Comparison of ENCODE assay signal across 14 cellular contexts in genomic region chr14:86961106-86961716, GRCh38.
A peak's percentile ranks its signal among the peaks of the same experiment; 100 is the strongest.
DNase-seq lines count a peak whose midpoint lies in the region; ATAC-seq and TF ChIP-seq lines count a peak whose summit lies in the region.
"Had no signal": no experiment of that assay in that cellular context is flagged by ENCODE, and none has a peak within 500 bp of the region (broad histone marks: within the 10 kb centered on the region; RNA-seq: fewer than 3 reads in every experiment).

No MANE protein-coding gene starts in this region.

- H3K4me3 ChIP-seq in AG10803 (ENCODE audit: low read length) (no peak overlapping the region), heart right ventricle (no peak overlapping the region)

- 42 to 43% methylated on average over 2 of the region's 2 CpGs for WGBS in heart right ventricle, 2 donors

- H3K27me3 ChIP-seq in heart right ventricle = no peaks in the 10 kb centered on the region

- no peaks in the 10 kb centered on the region for H3K36me3 ChIP-seq in heart right ventricle

- no peak overlapping the region for H3K4me3 Mint-ChIP-seq in endothelial cell (ENCODE audit: unreplicated experiment)
- H3K4me3 Mint-ChIP-seq: stimulated activated naive CD8-positive, alpha-beta T cell treated with anti-CD3 and anti-CD28 coated beads, Interleukin-15, amount 100 ng/mL, for 72 hours had no signal

- H3K27ac Mint-ChIP-seq in endothelial cell (ENCODE audit: unreplicated experiment) = no peak overlapping the region
- H3K27ac Mint-ChIP-seq: stimulated activated naive CD8-positive, alpha-beta T cell treated with anti-CD3 and anti-CD28 coated beads, Interleukin-15, amount 100 ng/mL, for 72 hours had no signal

- TF ChIP-seq CTCF in AG10803 (conservative IDR thresholded peaks at IDR 0.05; ENCODE audit: low read length) (peak; percentile 55), endothelial cell (IDR thresholded peaks at IDR 0.05; ENCODE audit: unreplicated experiment) (peak; percentile 75), heart right ventricle (IDR thresholded peaks at IDR 0.05) (peak in 3 of 9 donors; percentile 16 to 34 (median 20))

- ATAC-seq in GM18870 (IDR thresholded peaks at IDR 0.05; ENCODE audit: unreplicated experiment) (peak; percentile 64), heart right ventricle (no peak)
- ATAC-seq: sciatic nerve; stimulated activated naive CD8-positive, alpha-beta T cell treated with anti-CD3 and anti-CD28 coated beads, Interleukin-15, amount 100 ng/mL, for 72 hours had no signal

- H3K9me3 Mint-ChIP-seq in endothelial cell (ENCODE audit: unreplicated experiment) = no peaks in the 10 kb centered on the region

- DNase-seq in AG10803 (ENCODE audit: low read depth) = peak; percentile 8
- peak; percentile 1 for DNase-seq in LHCN-M2 (ENCODE audit: low read depth)
- DNase-seq in endothelial cell (ENCODE audit: low spot score) = peak; percentile 21
- DNase-seq in NCI-H2227 (lab: John Stamatoyannopoulos, UW; ENCODE audit: unreplicated experiment) = no peak
- no peak for DNase-seq in hippocampal formation (lab: John Stamatoyannopoulos, UW)
- DNase-seq in heart right ventricle = no peak
- DNase-seq in NCI-H524 treated with DMSO at 0.1 percent for 48 hours (lab: John Stamatoyannopoulos, UW) = no peak
- DNase-seq: activated CD4-positive, CD25-positive, alpha-beta regulatory T cell treated with anti-CD3 and anti-CD28 coated beads, Interleukin-2, amount 50 U/mL, for 72 hours; aorta; GOT3; NCI-H187 treated with DMSO at 0.1 percent for 48 hours; stimulated activated naive CD8-positive, alpha-beta T cell treated with anti-CD3 and anti-CD28 coated beads, Interleukin-15, amount 100 ng/mL, for 72 hours had no signal

- H3K4me1 Mint-ChIP-seq in endothelial cell (ENCODE audit: unreplicated experiment) = no peaks in the 10 kb centered on the region
- H3K4me1 Mint-ChIP-seq: stimulated activated naive CD8-positive, alpha-beta T cell treated with anti-CD3 and anti-CD28 coated beads, Interleukin-15, amount 100 ng/mL, for 72 hours had no signal

- H3K9me3 ChIP-seq in heart right ventricle = peaks cover 0 to 33% (median 6%) of the 10 kb centered on the region in 11 donors

- no peaks in the 10 kb centered on the region for H3K36me3 Mint-ChIP-seq in endothelial cell (ENCODE audit: low read depth, unreplicated experiment)

- H3K27ac ChIP-seq in heart right ventricle = no peak overlapping the region

- intact Hi-C loops in heart right ventricle (cut with DNase I) = no loop called here

- H3K4me1 ChIP-seq in heart right ventricle = no peaks in the 10 kb centered on the region

- peaks cover 2% of the 10 kb centered on the region for H3K27me3 Mint-ChIP-seq in endothelial cell (ENCODE audit: unreplicated experiment)
- H3K27me3 Mint-ChIP-seq: stimulated activated naive CD8-positive, alpha-beta T cell treated with anti-CD3 and anti-CD28 coated beads, Interleukin-15, amount 100 ng/mL, for 72 hours had no signal

Comparison
In these comparisons a context has a peak if more than half of its experiments do, and no peak if none do; other contexts are left out.
1. DNase-seq: peak in AG10803 (single experiment), LHCN-M2 (single experiment) and endothelial cell (single experiment); none in NCI-H2227 (single experiment), hippocampal formation (0 of 2), heart right ventricle (0 of 2) and NCI-H524 treated with DMSO at 0.1 percent for 48 hours (single experiment).